In the genomic region with DNA sequence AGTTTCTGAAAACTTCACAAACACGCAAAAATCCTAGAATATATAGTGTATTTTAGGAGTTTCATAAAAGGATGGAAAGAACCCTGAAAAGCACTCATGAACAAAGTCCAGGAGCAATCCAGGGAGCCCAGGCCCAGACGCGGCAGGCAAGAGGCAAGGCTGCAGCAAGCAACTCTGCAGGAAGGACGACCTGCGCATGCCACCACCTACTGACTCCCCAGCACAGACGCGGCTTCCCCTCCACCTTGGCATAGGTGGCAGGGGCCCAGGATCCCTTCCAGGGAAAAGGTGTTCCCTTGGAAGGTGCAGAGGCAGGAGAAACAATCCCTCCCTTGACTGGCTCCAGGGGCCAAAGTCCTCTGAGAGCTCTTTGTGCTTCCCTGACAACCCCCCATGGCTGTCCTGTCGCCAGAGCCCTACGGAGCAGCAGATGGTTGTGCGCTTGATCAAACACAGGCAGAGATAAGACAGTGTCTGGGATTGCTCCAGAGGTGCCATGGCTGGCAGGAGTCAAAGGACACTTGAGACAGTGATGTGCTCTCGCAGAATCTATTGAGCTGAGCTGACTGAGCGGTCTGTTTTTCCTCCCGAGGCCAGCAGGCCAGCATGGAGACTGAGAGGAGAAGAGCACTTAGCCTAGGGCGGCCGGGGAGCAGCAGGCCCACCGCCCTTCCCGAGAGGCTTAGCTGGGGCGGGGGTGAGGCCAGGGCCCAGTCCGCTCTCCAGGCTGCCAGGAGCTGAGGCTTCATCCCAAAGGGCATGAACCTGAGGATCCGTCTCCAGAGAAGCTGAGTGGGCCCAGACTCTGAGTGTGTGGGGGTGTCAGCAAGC, we compare ENCODE assay signal across 19 cellular contexts. TPM values are rescaled to one million over a fixed set of nuclear protein-coding genes. Genes with fewer than 3 reads are reported as not detected.
A peak's percentile ranks its signal among the peaks of the same experiment; 100 is the strongest.
DNase-seq lines count a peak whose midpoint lies in the region; FAIRE-seq and TF ChIP-seq lines count a peak whose summit lies in the region.
"Had no signal": no experiment of that assay in that cellular context is flagged by ENCODE, and none has a peak within 500 bp of the region (broad histone marks: within the 10 kb centered on the region; RNA-seq: fewer than 3 reads in every experiment).

No MANE protein-coding gene starts in this region.

- H3K4me3 ChIP-seq in right atrium auricular region (no peak overlapping the region), small intestine (ENCODE audit: low read depth in 1 of 2, low read length in 2 of 2) (no peak overlapping the region)
- H3K4me3 ChIP-seq: psoas muscle had no signal

- no peaks in the 10 kb centered on the region for H3K9me3 ChIP-seq in right atrium auricular region
- no peaks in the 10 kb centered on the region for H3K9me3 ChIP-seq in small intestine (ENCODE audit: control insufficient read depth, low read depth)
- H3K9me3 ChIP-seq: psoas muscle had no signal

- H3K27ac ChIP-seq in right atrium auricular region (no peak overlapping the region), small intestine (ENCODE audit: low read depth in 1 of 2, low read length in 1 of 2) (no peak overlapping the region)
- H3K27ac ChIP-seq: psoas muscle had no signal

- no peak for FAIRE-seq in small intestine (lab: Jason Lieb, UNC)
- FAIRE-seq: A204.1 had no signal

- no peak for TF ChIP-seq CTCF in right atrium auricular region (IDR thresholded peaks at IDR 0.05)

- DNase-seq in NCI-H345 (lab: John Stamatoyannopoulos, UW): peak; percentile 10
- DNase-seq in NCI-H345 treated with DMSO at 0.1 percent for 48 hours (lab: John Stamatoyannopoulos, UW; ENCODE audit: unreplicated experiment): no peak
- peak; percentile 65 to 71 for DNase-seq in NCI-H526 (lab: John Stamatoyannopoulos, UW)
- peak; percentile 40 for DNase-seq in right atrium auricular region (ENCODE audit: low spot score)
- peak; percentile 67 for DNase-seq in small intestine
- DNase-seq in activated CD4-positive, alpha-beta T cell treated with anti-CD3 and anti-CD28 coated beads, Interleukin-2, amount 50 U/mL, for 4 hours: no peak
- no peak for DNase-seq in NCI-H1436 (lab: John Stamatoyannopoulos, UW)
- DNase-seq in AG08396 (ENCODE audit: low spot score): no peak
- DNase-seq: activated naive CD8-positive, alpha-beta T cell treated with anti-CD3 and anti-CD28 coated beads for 36 hours; COR-L47; Karpas-422; psoas muscle; SHP77 treated with DMSO at 0.1 percent for 48 hours; stimulated activated CD4-positive, alpha-beta T cell treated with anti-CD3 and anti-CD28 coated beads, Interleukin-1b, Interleukin-23, amount 100 ng/mL, for 48 hours had no signal

- 29 to 32% (median 32%) methylated on average over 20 of the region's 20 CpGs for WGBS in small intestine, 3 donors

- H3K27me3 ChIP-seq in right atrium auricular region: no peaks in the 10 kb centered on the region
- H3K27me3 ChIP-seq in small intestine (ENCODE audit: control insufficient read depth in 2 of 2, insufficient read depth in 2 of 2, low read length in 2 of 2): peaks cover 0 to 4% of the 10 kb centered on the region in 2 donors

- H3K36me3 ChIP-seq in right atrium auricular region: no peaks in the 10 kb centered on the region
- no peaks in the 10 kb centered on the region for H3K36me3 ChIP-seq in small intestine (ENCODE audit: control insufficient read depth in 2 of 2, insufficient read depth in 2 of 2, low read length in 2 of 2)

- peaks cover 0 to 8% of the 10 kb centered on the region in 2 donors for H3K4me1 ChIP-seq in right atrium auricular region
- H3K4me1 ChIP-seq in small intestine (ENCODE audit: control insufficient read depth in 2 of 2, insufficient read depth in 1 of 2, low read depth in 1 of 2, low read length in 1 of 2): no peaks in the 10 kb centered on the region
- H3K4me1 ChIP-seq: psoas muscle had no signal

RNA-seq across cellular contexts. Expression of a gene that starts 10.8 kb away (rescaled TPM):
- not detected for total RNA-seq in right atrium auricular region
- under 1 TPM in 1 of 3 donors, not detected in 2; 0.45 TPM for polyA plus RNA-seq in small intestine
- total RNA-seq: activated naive CD8-positive, alpha-beta T cell treated with anti-CD3 and anti-CD28 coated beads for 36 hours; esophagus mucosa; mesenteric fat pad; psoas muscle; ureter had no signal
- polyA plus RNA-seq: psoas muscle had no signal

RNA-seq across cellular contexts. Expression of a gene that starts 15.6 kb away (rescaled TPM):
- total RNA-seq in right atrium auricular region: not detected
- polyA plus RNA-seq in small intestine: under 1 TPM in 1 of 3 donors, not detected in 2; 0.04 TPM
- total RNA-seq: activated naive CD8-positive, alpha-beta T cell treated with anti-CD3 and anti-CD28 coated beads for 36 hours; cerebellum; esophagus mucosa; mesenteric fat pad; psoas muscle; ureter had no signal
- polyA plus RNA-seq: psoas muscle had no signal

Comparison
In these comparisons a context has a peak if more than half of its experiments do, and no peak if none do; other contexts are left out.
1. DNase-seq: peak in NCI-H345 (single experiment), NCI-H526 (2 of 2), right atrium auricular region (single experiment) and small intestine (single experiment); none in NCI-H345 treated with DMSO at 0.1 percent for 48 hours (single experiment), activated CD4-positive, alpha-beta T cell treated with anti-CD3 and anti-CD28 coated beads, Interleukin-2, amount 50 U/mL, for 4 hours (0 of 2), NCI-H1436 (single experiment) and AG08396 (single experiment).